ENCODE assay signal across 13 cellular contexts in the genomic region with DNA sequence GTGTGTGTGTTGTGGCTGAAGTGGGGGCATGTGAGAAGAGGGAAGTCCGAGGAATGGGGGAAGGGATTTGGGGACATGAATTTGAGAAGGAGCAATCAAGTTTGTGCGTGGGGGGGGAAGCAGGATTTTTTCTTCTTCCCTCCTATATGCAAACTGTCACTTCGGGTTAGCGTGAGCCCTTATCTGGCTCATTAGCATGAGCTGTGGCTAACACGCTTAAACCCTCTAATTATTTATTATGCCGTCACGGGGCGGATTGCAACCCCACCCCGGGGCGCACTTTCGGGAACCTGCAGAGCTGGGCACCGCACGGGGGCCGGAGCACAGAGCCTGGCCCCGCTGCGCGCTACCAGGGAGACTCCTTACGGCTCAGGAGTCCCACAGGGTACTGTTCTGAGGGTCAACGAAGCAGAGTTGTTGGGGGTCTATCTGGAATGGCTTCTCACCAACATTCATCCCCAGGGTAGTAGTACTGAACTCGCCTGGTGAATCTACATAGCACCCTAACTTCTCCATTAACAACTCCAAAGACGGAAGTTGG. TPM values are rescaled to one million over a fixed set of nuclear protein-coding genes. Genes with fewer than 3 reads are reported as not detected.
DNase-seq lines count a peak whose midpoint lies in the region; ATAC-seq and TF ChIP-seq lines count a peak whose summit lies in the region.
"Had no signal": no experiment of that assay in that cellular context is flagged by ENCODE, and none has a peak within 500 bp of the region (broad histone marks: within the 10 kb centered on the region; RNA-seq: fewer than 3 reads in every experiment).

No MANE protein-coding gene starts in this region.

- DNase-seq in DMS79 (lab: John Stamatoyannopoulos, UW): peak; percentile 52
- no peak for DNase-seq in activated CD8-positive, alpha-beta T cell treated with anti-CD3 and anti-CD28 coated beads for 36 hours
- DNase-seq in NOMO-1 treated with DMSO at 0.1 percent for 48 hours (lab: John Stamatoyannopoulos, UW; ENCODE audit: unreplicated experiment): no peak
- DNase-seq in ureter (ENCODE audit: low spot score): no peak
- no peak for DNase-seq in activated T-helper 2 cell treated with anti-CD3 and anti-CD28 coated beads, Interferon-gamma antibody, Interleukin-2, Interleukin-4, amounts not matched to agents 10 μg/mL and 5 μg/mL and 100 μg/mL, durations not matched to agents 14 hours and 24 hours and 36 hours (ENCODE audit: low spot score)
- DNase-seq: Karpas-422; NCI-H446; stimulated activated CD4-positive, alpha-beta T cell treated with anti-CD3 and anti-CD28 coated beads, Interleukin-4, amount 100 ng/mL, for 24 hours; T-helper 9 cell had no signal

- peak overlapping the region; percentile 10 for H3K9ac ChIP-seq in mucosa of stomach (ENCODE audit: low read length)

- POLR2A ChIA-PET in activated CD8-positive, alpha-beta T cell treated with anti-CD3 and anti-CD28 coated beads for 36 hours (lab: Charles Lee): no interaction called here

- H3K9me3 ChIP-seq in mucosa of stomach (ENCODE audit: control insufficient read depth, low read length): no peaks in the 10 kb centered on the region
- H3K9me3 ChIP-seq: right atrium auricular region had no signal

- intact Hi-C loops in activated CD8-positive, alpha-beta T cell treated with anti-CD3 and anti-CD28 coated beads for 36 hours (cut with micrococcal nuclease): loop anchor here (5.0 kb wide), 1 partner anchor 551 kb away; no protein-coding TSS in a partner anchor
- intact Hi-C loops in activated T-helper 2 cell treated with anti-CD3 and anti-CD28 coated beads, Interferon-gamma antibody, Interleukin-2, Interleukin-4, amounts not matched to agents 10 μg/mL and 5 μg/mL and 100 μg/mL, durations not matched to agents 14 hours and 24 hours and 36 hours (cut with micrococcal nuclease): no loop called here

- peak overlapping the region; percentile 23 for H3K4me3 Mint-ChIP-seq in activated CD8-positive, alpha-beta T cell treated with anti-CD3 and anti-CD28 coated beads for 36 hours
- H3K4me3 Mint-ChIP-seq in activated T-helper 2 cell treated with anti-CD3 and anti-CD28 coated beads, Interferon-gamma antibody, Interleukin-2, Interleukin-4, amounts not matched to agents 10 μg/mL and 5 μg/mL and 100 μg/mL, durations not matched to agents 14 hours and 24 hours and 36 hours (ENCODE audit: low read depth): no peak overlapping the region

- H3K27me3 ChIP-seq in mucosa of stomach (ENCODE audit: control insufficient read depth, insufficient read depth, low read length): peaks cover 59% of the 10 kb centered on the region

- no peaks in the 10 kb centered on the region for H3K36me3 Mint-ChIP-seq in activated CD8-positive, alpha-beta T cell treated with anti-CD3 and anti-CD28 coated beads for 36 hours (ENCODE audit: low read depth)
- no peaks in the 10 kb centered on the region for H3K36me3 Mint-ChIP-seq in activated T-helper 2 cell treated with anti-CD3 and anti-CD28 coated beads, Interferon-gamma antibody, Interleukin-2, Interleukin-4, amounts not matched to agents 10 μg/mL and 5 μg/mL and 100 μg/mL, durations not matched to agents 14 hours and 24 hours and 36 hours (ENCODE audit: low read depth)

- no peak for TF ChIP-seq CTCF in activated CD8-positive, alpha-beta T cell treated with anti-CD3 and anti-CD28 coated beads for 36 hours (IDR thresholded peaks at IDR 0.05)

- no peak overlapping the region for H3K4me3 ChIP-seq in mucosa of stomach (ENCODE audit: low read length)
- H3K4me3 ChIP-seq: coronary artery, right atrium auricular region had no signal

- no peaks in the 10 kb centered on the region for H3K9me3 Mint-ChIP-seq in activated CD8-positive, alpha-beta T cell treated with anti-CD3 and anti-CD28 coated beads for 36 hours
- H3K9me3 Mint-ChIP-seq in activated T-helper 2 cell treated with anti-CD3 and anti-CD28 coated beads, Interferon-gamma antibody, Interleukin-2, Interleukin-4, amounts not matched to agents 10 μg/mL and 5 μg/mL and 100 μg/mL, durations not matched to agents 14 hours and 24 hours and 36 hours: no peaks in the 10 kb centered on the region

- no peaks in the 10 kb centered on the region for H3K36me3 ChIP-seq in mucosa of stomach (ENCODE audit: control insufficient read depth, insufficient read depth, low read length)
- H3K36me3 ChIP-seq: right atrium auricular region had no signal

- H3K4me1 ChIP-seq in mucosa of stomach (ENCODE audit: control insufficient read depth, insufficient read depth, low read length): no peaks in the 10 kb centered on the region

- CTCF ChIA-PET in activated CD8-positive, alpha-beta T cell treated with anti-CD3 and anti-CD28 coated beads for 36 hours (lab: Charles Lee): interaction anchor here (1.3 to 4.3 kb wide), 3 partner anchors 10 to 597 kb away, joined by 3 to 71 read pairs (median 5); no protein-coding TSS in a partner anchor

- peaks cover 14% of the 10 kb centered on the region for H3K4me1 Mint-ChIP-seq in activated CD8-positive, alpha-beta T cell treated with anti-CD3 and anti-CD28 coated beads for 36 hours (ENCODE audit: low read depth)
- H3K4me1 Mint-ChIP-seq in activated T-helper 2 cell treated with anti-CD3 and anti-CD28 coated beads, Interferon-gamma antibody, Interleukin-2, Interleukin-4, amounts not matched to agents 10 μg/mL and 5 μg/mL and 100 μg/mL, durations not matched to agents 14 hours and 24 hours and 36 hours (ENCODE audit: low read depth): peaks cover 25% of the 10 kb centered on the region

- no peak overlapping the region for H3K27ac Mint-ChIP-seq in activated CD8-positive, alpha-beta T cell treated with anti-CD3 and anti-CD28 coated beads for 36 hours
- no peak overlapping the region for H3K27ac Mint-ChIP-seq in activated T-helper 2 cell treated with anti-CD3 and anti-CD28 coated beads, Interferon-gamma antibody, Interleukin-2, Interleukin-4, amounts not matched to agents 10 μg/mL and 5 μg/mL and 100 μg/mL, durations not matched to agents 14 hours and 24 hours and 36 hours

- ATAC-seq in HG03175 (IDR thresholded peaks at IDR 0.05; ENCODE audit: unreplicated experiment): peak; percentile 24
- ATAC-seq in activated CD8-positive, alpha-beta T cell treated with anti-CD3 and anti-CD28 coated beads for 36 hours: no peak

- H3K27me3 Mint-ChIP-seq in activated CD8-positive, alpha-beta T cell treated with anti-CD3 and anti-CD28 coated beads for 36 hours: peaks cover 71% of the 10 kb centered on the region
- peaks cover 75% of the 10 kb centered on the region for H3K27me3 Mint-ChIP-seq in activated T-helper 2 cell treated with anti-CD3 and anti-CD28 coated beads, Interferon-gamma antibody, Interleukin-2, Interleukin-4, amounts not matched to agents 10 μg/mL and 5 μg/mL and 100 μg/mL, durations not matched to agents 14 hours and 24 hours and 36 hours (ENCODE audit: low read depth)

RNA-seq across cellular contexts. Expression of gene ASCL1, which starts 6.5 kb away (rescaled TPM):
- not detected for total RNA-seq in activated CD8-positive, alpha-beta T cell treated with anti-CD3 and anti-CD28 coated beads for 36 hours
- not detected for total RNA-seq in ureter
- not detected in 2 replicates for total RNA-seq in activated T-helper 2 cell treated with anti-CD3 and anti-CD28 coated beads, Interferon-gamma antibody, Interleukin-2, Interleukin-4, amounts not matched to agents 10 μg/mL and 5 μg/mL and 100 μg/mL, durations not matched to agents 14 hours and 24 hours and 36 hours
- total RNA-seq: right atrium auricular region had no signal

RNA-seq across cellular contexts. Expression of gene PAH, which starts 34.0 kb away (rescaled TPM):
- total RNA-seq in activated CD8-positive, alpha-beta T cell treated with anti-CD3 and anti-CD28 coated beads for 36 hours: not detected
- total RNA-seq in ureter: 2.2 TPM
- total RNA-seq in activated T-helper 2 cell treated with anti-CD3 and anti-CD28 coated beads, Interferon-gamma antibody, Interleukin-2, Interleukin-4, amounts not matched to agents 10 μg/mL and 5 μg/mL and 100 μg/mL, durations not matched to agents 14 hours and 24 hours and 36 hours: not detected in 2 replicates
- total RNA-seq: right atrium auricular region had no signal
